Comparison of ENCODE assay signal across 32 cellular contexts in the genomic region with DNA sequence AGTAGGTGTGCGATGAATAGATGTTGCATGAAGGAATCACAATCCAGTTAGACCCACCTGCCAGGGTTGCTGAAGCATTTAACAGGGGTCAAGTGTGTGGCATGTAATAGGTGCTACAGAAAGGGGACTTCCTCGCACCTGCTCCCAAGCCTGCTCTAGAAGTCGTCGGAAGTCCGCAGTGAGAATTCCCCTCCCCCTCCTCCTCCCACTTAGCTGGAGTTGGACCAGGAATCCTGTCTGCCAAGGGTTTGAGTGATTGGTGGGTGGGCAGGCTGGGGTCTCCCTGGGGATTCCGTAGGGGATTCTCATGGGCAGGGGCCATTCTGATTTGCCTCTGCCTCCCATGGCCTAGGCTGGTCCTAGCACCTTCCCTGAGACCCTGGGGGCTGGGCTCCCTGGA. TPM values are rescaled to one million over a fixed set of nuclear protein-coding genes. Genes with fewer than 3 reads are reported as not detected.
"Had no signal": no experiment of that assay in that cellular context is flagged by ENCODE, and none has a peak within 500 bp of the region (broad histone marks: within the 10 kb centered on the region; RNA-seq: fewer than 3 reads in every experiment).

No MANE protein-coding gene starts in this region.

- H3K4me1 ChIP-seq: right lobe of liver had no signal

- H3K27me3 ChIP-seq: ovary had no signal

- DNase-seq: activated CD4-positive, alpha-beta T cell treated with anti-CD3 and anti-CD28 coated beads for 4 hours; activated CD4-positive, alpha-beta T cell treated with anti-CD3 and anti-CD28 coated beads, Interleukin-2, amount 50 U/mL, for 4 hours; activated CD8-positive, alpha-beta memory T cell treated with anti-CD3 and anti-CD28 coated beads for 24 hours; activated effector memory CD4-positive, alpha-beta T cell treated with anti-CD3 and anti-CD28 coated beads, Interleukin-2, amount 50 U/mL, for 16 hours; activated naive CD4-positive, alpha-beta T cell treated with anti-CD3 and anti-CD28 coated beads for 36 hours; activated naive CD8-positive, alpha-beta T cell treated with anti-CD3 and anti-CD28 coated beads, Interleukin-2, amount 10 ng/mL, durations not matched to agents 7 days and 5 days; brain microvascular endothelial cell; effector memory CD8-positive, alpha-beta T cell; erythroblast; head of caudate nucleus; hippocampal formation; naive B cell; nephron progenitor cell; ovary; stimulated activated CD4-positive, alpha-beta T cell treated with anti-CD3 and anti-CD28 coated beads, Interleukin-12 subunit alpha, Interleukin-12 subunit beta, amount 100 ng/mL, for 4 hours; stimulated activated CD4-positive, alpha-beta T cell treated with anti-CD3 and anti-CD28 coated beads, Interleukin-4, amount 100 ng/mL, for 1 hour; uterus had no signal

- H3K9me3 ChIP-seq: gastroesophageal sphincter, neutrophil, ovary, right lobe of liver, thoracic aorta, uterus had no signal

- H3K4me3 ChIP-seq: coronary artery, gastroesophageal sphincter, ovary, right lobe of liver, thoracic aorta, uterus had no signal

- ATAC-seq: effector memory CD8-positive, alpha-beta T cell; gastroesophageal sphincter; right lobe of liver had no signal

- H3K36me3 ChIP-seq: brain microvascular endothelial cell, gastroesophageal sphincter, neutrophil, ovary, right lobe of liver, thoracic aorta, uterus had no signal

- H3K27ac ChIP-seq: brain microvascular endothelial cell, coronary artery, gastroesophageal sphincter, neutrophil, ovary, right lobe of liver, thoracic aorta, uterus had no signal

RNA-seq across cellular contexts. Expression of gene SCRT2, which starts 10.3 kb away (rescaled TPM):
- total RNA-seq: activated naive CD4-positive, alpha-beta T cell treated with anti-CD3 and anti-CD28 coated beads for 36 hours; activated naive CD8-positive, alpha-beta T cell treated with anti-CD3 and anti-CD28 coated beads, Interleukin-2, amount 10 ng/mL, durations not matched to agents 7 days and 5 days; activated T-helper 1 cell treated with anti-CD3 and anti-CD28 coated beads, Interleukin-12 subunit alpha, Interleukin-12 subunit beta, Interleukin-2, Interleukin-4 antibody, amounts not matched to agents 30 ng/mL and 10 ng/mL and 1 ng/mL, durations not matched to agents 14 hours and 24 hours and 36 hours; astrocyte; cardiac septum; gastroesophageal sphincter; kidney epithelial cell; lower leg skin; mesothelial cell of epicardium; ovary; progenitor cell of endocrine pancreas; renal cortical epithelial cell; right lobe of liver; skeletal muscle tissue; subcutaneous adipose tissue; thoracic aorta; uterus had no signal
- polyA plus RNA-seq: ovary had no signal

RNA-seq across cellular contexts. Expression of gene TCF15, which starts 55.2 kb away (rescaled TPM):
- total RNA-seq: activated naive CD4-positive, alpha-beta T cell treated with anti-CD3 and anti-CD28 coated beads for 36 hours; activated naive CD8-positive, alpha-beta T cell treated with anti-CD3 and anti-CD28 coated beads, Interleukin-2, amount 10 ng/mL, durations not matched to agents 7 days and 5 days; astrocyte; progenitor cell of endocrine pancreas; renal cortical epithelial cell; thoracic aorta had no signal
